Comparison of ENCODE assay signal across 10 cellular contexts in the genomic region with DNA sequence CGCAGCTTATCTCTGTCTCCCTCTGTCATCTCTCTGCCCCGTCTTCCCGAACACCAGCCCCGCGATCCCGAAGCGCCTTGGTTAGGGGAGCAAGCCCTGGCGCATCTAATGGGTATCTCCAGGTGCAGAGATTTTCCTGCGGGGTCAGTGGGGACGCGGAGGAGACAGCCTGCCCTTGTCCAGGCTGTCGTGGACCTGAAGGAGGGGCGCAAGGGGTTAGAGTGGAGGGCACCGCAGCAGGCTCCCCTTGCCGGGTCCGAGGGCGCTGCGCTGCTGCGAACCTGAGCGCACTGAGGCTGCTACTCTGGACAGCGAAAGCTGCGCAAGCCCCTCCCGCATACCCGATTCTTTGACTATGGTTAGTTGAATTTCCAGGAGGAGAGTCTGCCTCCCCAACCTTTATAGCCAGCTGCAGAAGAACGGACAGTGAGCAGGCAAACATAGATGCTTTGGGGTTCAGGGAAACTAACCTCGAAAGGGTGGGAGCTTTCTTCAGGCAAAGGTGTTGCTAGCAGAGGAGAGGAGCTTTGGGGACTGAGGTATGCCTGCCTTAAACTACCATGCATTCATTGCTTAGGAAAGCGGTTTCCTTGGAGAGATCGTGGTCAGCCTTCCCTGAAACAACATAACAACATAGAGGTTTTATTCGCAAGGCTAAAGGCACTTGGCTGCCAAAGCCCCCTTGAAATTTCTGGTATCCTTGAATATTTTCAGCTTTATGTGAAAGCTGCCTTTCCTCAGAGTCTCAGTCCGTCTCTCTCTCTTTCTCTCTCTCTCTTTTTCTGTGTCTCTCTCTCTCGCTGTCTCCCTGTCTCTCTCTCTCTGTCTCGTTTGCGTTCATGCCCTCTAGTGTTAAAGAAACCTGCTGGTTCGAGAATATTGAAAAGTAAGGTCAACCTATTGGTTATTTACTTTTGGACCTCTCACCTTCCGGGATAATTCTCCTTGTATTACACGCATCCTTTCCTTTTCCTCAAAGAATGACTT. TPM values are rescaled to one million over a fixed set of nuclear protein-coding genes. Genes with fewer than 3 reads are reported as not detected.
DNase-seq lines count a peak whose midpoint lies in the region; ATAC-seq and TF ChIP-seq lines count a peak whose summit lies in the region.
"Had no signal": no experiment of that assay in that cellular context is flagged by ENCODE, and none has a peak within 500 bp of the region (broad histone marks: within the 10 kb centered on the region; RNA-seq: fewer than 3 reads in every experiment).

No MANE protein-coding gene starts in this region.

- peak overlapping the region; percentile 61 for H3K4me3 ChIP-seq in SJCRH30
- peak overlapping the region; percentile 70 for H3K4me3 ChIP-seq in iPS-15b (ENCODE audit: low read depth, low read length)
- H3K4me3 ChIP-seq in smooth muscle cell: peak overlapping the region; percentile 64
- H3K4me3 ChIP-seq: ovary had no signal

- no peaks in the 10 kb centered on the region for H3F3A ChIP-seq in smooth muscle cell (ENCODE audit: low read depth)

- no peak for ATAC-seq in HG02938 (IDR thresholded peaks at IDR 0.05; ENCODE audit: unreplicated experiment)

- no peaks in the 10 kb centered on the region for H3K79me2 ChIP-seq in smooth muscle cell (ENCODE audit: low read depth)

- no peaks in the 10 kb centered on the region for H3K36me3 ChIP-seq in SJCRH30
- H3K36me3 ChIP-seq in iPS-15b (ENCODE audit: control insufficient read depth, insufficient read depth, low read length): no peaks in the 10 kb centered on the region
- H3K36me3 ChIP-seq in smooth muscle cell (ENCODE audit: low read depth): no peaks in the 10 kb centered on the region
- H3K36me3 ChIP-seq: ovary had no signal

- TF ChIP-seq CTCF in smooth muscle cell (IDR thresholded peaks at IDR 0.05; ENCODE audit: borderline replicate concordance, insufficient read depth, poor library complexity, severe bottlenecking): no peak

- H3K4me2 ChIP-seq in smooth muscle cell: peak overlapping the region; percentile 87

- H3K4me1 ChIP-seq in SJCRH30 (no peaks in the 10 kb centered on the region), iPS-15b (ENCODE audit: control insufficient read depth, insufficient read depth, low read length) (no peaks in the 10 kb centered on the region), smooth muscle cell (ENCODE audit: low read depth) (no peaks in the 10 kb centered on the region)

- H2AFZ ChIP-seq in smooth muscle cell (ENCODE audit: low read depth): no peak overlapping the region

- no peaks in the 10 kb centered on the region for H3K9me3 ChIP-seq in SJCRH30 (replicated peaks)
- H3K9me3 ChIP-seq in iPS-15b (ENCODE audit: control insufficient read depth, insufficient read depth, low read length): no peaks in the 10 kb centered on the region
- H3K9me3 ChIP-seq in smooth muscle cell (replicated peaks; ENCODE audit: low read depth): no peaks in the 10 kb centered on the region
- H3K9me3 ChIP-seq: ovary had no signal

- DNase-seq in NCI-H1105 treated with DMSO at 0.1 percent for 48 hours (lab: John Stamatoyannopoulos, UW): peak; percentile 25
- DNase-seq in NCI-H1105 (lab: John Stamatoyannopoulos, UW): no peak
- no peak for DNase-seq in SJCRH30
- DNase-seq in smooth muscle cell (lab: John Stamatoyannopoulos, UW; ENCODE audit: unreplicated experiment): no peak
- no peak for DNase-seq in ureter (ENCODE audit: low spot score)
- no peak for DNase-seq in stimulated activated CD4-positive, alpha-beta T cell treated with anti-CD3 and anti-CD28 coated beads, Interleukin-2, amount 100 ng/mL, for 24 hours
- DNase-seq: activated CD4-positive, alpha-beta T cell treated with anti-CD3 and anti-CD28 coated beads, Interleukin-2, amount 50 U/mL, for 48 hours had no signal

- no peak overlapping the region for H3K9ac ChIP-seq in iPS-15b (ENCODE audit: low read depth, low read length)
- no peak overlapping the region for H3K9ac ChIP-seq in smooth muscle cell (ENCODE audit: low read depth)

- H3K27me3 ChIP-seq in SJCRH30: no peaks in the 10 kb centered on the region
- peaks cover 29% of the 10 kb centered on the region for H3K27me3 ChIP-seq in iPS-15b (ENCODE audit: control insufficient read depth, insufficient read depth, low read length)
- H3K27me3 ChIP-seq in smooth muscle cell (ENCODE audit: low read depth): peaks cover 53% of the 10 kb centered on the region
- H3K27me3 ChIP-seq: ovary had no signal

- no peak overlapping the region for H3K27ac ChIP-seq in SJCRH30
- no peak overlapping the region for H3K27ac ChIP-seq in smooth muscle cell (ENCODE audit: low read depth)
- H3K27ac ChIP-seq: ovary had no signal

- 5% methylated on average over 36 of the region's 36 CpGs for WGBS in smooth muscle cell (ENCODE audit: low lambda C conversion rate)

- H4K20me1 ChIP-seq in smooth muscle cell (ENCODE audit: low read depth): no peaks in the 10 kb centered on the region

RNA-seq across cellular contexts. Expression of a gene that starts 1.6 kb away (rescaled TPM):
- 4.0 TPM in 2 replicates for total RNA-seq in SJCRH30 (2014; rRNA removed; shearing (Covaris generic))
- total RNA-seq in smooth muscle cell: 3.6 and 4.4 TPM in 2 replicates
- polyA plus RNA-seq in smooth muscle cell: 0.67 and 0.83 TPM in 2 replicates
- 13.6 TPM for total RNA-seq in ureter
